ENCODE assay signal across 16 cellular contexts in the genomic region with DNA sequence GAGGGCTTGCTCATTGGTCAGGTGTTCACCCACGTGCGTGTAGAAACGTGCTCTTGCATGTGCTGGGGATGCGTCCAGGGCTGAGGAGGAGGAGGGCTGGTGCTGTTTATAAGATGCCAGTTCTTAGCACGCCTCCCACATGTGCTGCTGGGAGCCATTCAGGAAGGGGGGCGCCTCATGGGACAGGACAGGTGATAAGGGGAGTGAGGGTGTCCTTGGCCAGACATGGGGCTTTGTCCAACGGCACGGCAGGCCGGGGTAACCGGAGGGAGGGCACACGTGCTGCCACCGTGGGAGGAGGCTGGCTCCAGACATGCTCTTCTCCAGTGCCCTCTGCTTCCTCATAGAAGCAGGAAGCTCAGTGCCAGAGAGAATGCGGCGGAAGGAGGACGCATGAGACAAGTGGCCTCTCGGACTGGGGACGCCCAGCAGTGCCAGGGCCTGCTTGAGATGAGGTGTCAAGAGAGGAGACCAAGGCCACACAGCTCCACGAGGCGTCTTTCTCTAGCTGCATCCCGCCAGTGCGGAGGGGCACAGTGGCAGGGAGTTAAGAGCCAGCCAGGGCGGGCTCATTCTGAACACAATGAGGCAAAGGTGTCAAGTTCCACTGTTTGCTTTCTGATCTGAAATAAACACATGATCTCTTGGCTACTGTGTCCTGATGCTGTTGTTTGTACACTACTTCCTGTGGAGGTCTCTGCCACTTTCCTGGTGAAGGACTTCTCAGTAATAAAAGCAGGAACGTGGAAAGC.
DNase-seq lines count a peak whose midpoint lies in the region; ATAC-seq and TF ChIP-seq lines count a peak whose summit lies in the region.
"Had no signal": no experiment of that assay in that cellular context is flagged by ENCODE, and none has a peak within 500 bp of the region (broad histone marks: within the 10 kb centered on the region; RNA-seq: fewer than 3 reads in every experiment).

No MANE protein-coding gene starts in this region.

- H3K79me2 ChIP-seq in OCI-LY1 (ENCODE audit: insufficient read depth, low read length) = no peaks in the 10 kb centered on the region

- no peaks in the 10 kb centered on the region for H3K27me3 ChIP-seq in OCI-LY1 (ENCODE audit: insufficient read depth, low read length)
- H3K27me3 ChIP-seq: dorsolateral prefrontal cortex, esophagus squamous epithelium, suprapubic skin had no signal

- TF ChIP-seq CTCF in OCI-LY1 (IDR thresholded peaks at IDR 0.05; ENCODE audit: low read length) = no peak

- no peak overlapping the region for H2AFZ ChIP-seq in OCI-LY1 (ENCODE audit: low read length)

- no peaks in the 10 kb centered on the region for H3K9me3 ChIP-seq in OCI-LY1 (ENCODE audit: low read length)
- H3K9me3 ChIP-seq: esophagus squamous epithelium, suprapubic skin had no signal

- H3K4me3 Mint-ChIP-seq in stimulated activated effector memory CD8-positive, alpha-beta T cell treated with anti-CD3 and anti-CD28 coated beads, Interleukin-12 subunit alpha, Interleukin-12 subunit beta, amount 100 ng/mL, for 72 hours = no peak overlapping the region
- H3K4me3 Mint-ChIP-seq: activated naive CD4-positive, alpha-beta T cell treated with anti-CD3 and anti-CD28 coated beads, Interleukin-2, amount 10 ng/mL, durations not matched to agents 7 days and 5 days had no signal

- intact Hi-C loops in Right ventricle myocardium superior (cut with DNase I) (no loop called here), Right ventricle myocardium inferior (cut with DNase I) (no loop called here)

- H3K36me3 Mint-ChIP-seq in stimulated activated effector memory CD8-positive, alpha-beta T cell treated with anti-CD3 and anti-CD28 coated beads, Interleukin-12 subunit alpha, Interleukin-12 subunit beta, amount 100 ng/mL, for 72 hours = peaks cover 9% of the 10 kb centered on the region
- H3K36me3 Mint-ChIP-seq: activated naive CD4-positive, alpha-beta T cell treated with anti-CD3 and anti-CD28 coated beads, Interleukin-2, amount 10 ng/mL, durations not matched to agents 7 days and 5 days had no signal

- peak overlapping the region; percentile 63 for H3K27ac ChIP-seq in OCI-LY1 (ENCODE audit: low read depth, low read length, poor library complexity, severe bottlenecking)
- H3K27ac ChIP-seq: esophagus squamous epithelium, suprapubic skin had no signal

- H3F3A ChIP-seq in OCI-LY1 (ENCODE audit: insufficient read depth, low read length) = no peaks in the 10 kb centered on the region

- H3K27ac Mint-ChIP-seq in stimulated activated effector memory CD8-positive, alpha-beta T cell treated with anti-CD3 and anti-CD28 coated beads, Interleukin-12 subunit alpha, Interleukin-12 subunit beta, amount 100 ng/mL, for 72 hours = peak overlapping the region; percentile 29
- H3K27ac Mint-ChIP-seq: activated naive CD4-positive, alpha-beta T cell treated with anti-CD3 and anti-CD28 coated beads, Interleukin-2, amount 10 ng/mL, durations not matched to agents 7 days and 5 days had no signal

- peaks cover 39% of the 10 kb centered on the region for H3K4me1 ChIP-seq in OCI-LY1 (ENCODE audit: insufficient read depth, low read length, severe bottlenecking)
- H3K4me1 ChIP-seq: esophagus squamous epithelium, suprapubic skin had no signal

- H3K9me3 Mint-ChIP-seq in stimulated activated effector memory CD8-positive, alpha-beta T cell treated with anti-CD3 and anti-CD28 coated beads, Interleukin-12 subunit alpha, Interleukin-12 subunit beta, amount 100 ng/mL, for 72 hours = peaks cover 4% of the 10 kb centered on the region
- H3K9me3 Mint-ChIP-seq: activated naive CD4-positive, alpha-beta T cell treated with anti-CD3 and anti-CD28 coated beads, Interleukin-2, amount 10 ng/mL, durations not matched to agents 7 days and 5 days had no signal

- DNase-seq in Right ventricle myocardium superior = no peak
- no peak for DNase-seq in Right ventricle myocardium inferior (ENCODE audit: missing footprints)
- DNase-seq in NCI-H2029 (lab: John Stamatoyannopoulos, UW) = peak; percentile 87
- DNase-seq in stimulated activated effector memory CD8-positive, alpha-beta T cell treated with anti-CD3 and anti-CD28 coated beads, Interleukin-12 subunit alpha, Interleukin-12 subunit beta, amount 100 ng/mL, for 72 hours (ENCODE audit: low spot score in 2 of 2) = no peak
- no peak for DNase-seq in left lobe of liver (ENCODE audit: low spot score)
- DNase-seq in HPDE6-E6E7 (ENCODE audit: extremely low spot score) = no peak
- DNase-seq: activated CD4-positive, alpha-beta T cell treated with anti-CD3 and anti-CD28 coated beads for 1 hour; activated naive CD4-positive, alpha-beta T cell treated with anti-CD3 and anti-CD28 coated beads, Interleukin-2, amount 10 ng/mL, durations not matched to agents 7 days and 5 days; dorsolateral prefrontal cortex; esophagus squamous epithelium; KG1; NCI-H1694 treated with DMSO at 0.1 percent for 48 hours had no signal

- peaks cover 94% of the 10 kb centered on the region for H3K36me3 ChIP-seq in OCI-LY1 (ENCODE audit: insufficient read depth, low read length)

- H3K4me2 ChIP-seq in OCI-LY1 (ENCODE audit: low read length) = no peak overlapping the region

- no peak overlapping the region for H3K4me3 ChIP-seq in OCI-LY1 (ENCODE audit: low read depth, low read length, poor library complexity, severe bottlenecking)
- H3K4me3 ChIP-seq: dorsolateral prefrontal cortex, esophagus squamous epithelium, suprapubic skin had no signal

- H4K20me1 ChIP-seq in OCI-LY1 (ENCODE audit: insufficient read depth, low read length) = no peaks in the 10 kb centered on the region

- peaks cover 28% of the 10 kb centered on the region for H3K4me1 Mint-ChIP-seq in stimulated activated effector memory CD8-positive, alpha-beta T cell treated with anti-CD3 and anti-CD28 coated beads, Interleukin-12 subunit alpha, Interleukin-12 subunit beta, amount 100 ng/mL, for 72 hours

- no peaks in the 10 kb centered on the region for H3K9me2 ChIP-seq in OCI-LY1 (ENCODE audit: low read depth, low read length)

- ATAC-seq in Right ventricle myocardium superior (ENCODE audit: poor library complexity) (peak; percentile 18), Right ventricle myocardium inferior (no peak), GM21717 (IDR thresholded peaks at IDR 0.05; ENCODE audit: unreplicated experiment) (no peak), left lobe of liver (no peak)
- ATAC-seq in stimulated activated effector memory CD8-positive, alpha-beta T cell treated with anti-CD3 and anti-CD28 coated beads, Interleukin-12 subunit alpha, Interleukin-12 subunit beta, amount 100 ng/mL, for 72 hours = no peak
- ATAC-seq: sciatic nerve had no signal

- H3K9ac ChIP-seq in OCI-LY1 (ENCODE audit: low read length) = no peak overlapping the region
